10 cellular contexts compared by ENCODE assay signal in genomic region chr22:37331034-37331428, GRCh38. TPM values are rescaled to one million over a fixed set of nuclear protein-coding genes. Genes with fewer than 3 reads are reported as not detected.
DNase-seq lines count a peak whose midpoint lies in the region; ATAC-seq and TF ChIP-seq lines count a peak whose summit lies in the region.
"Had no signal": no experiment of that assay in that cellular context is flagged by ENCODE, and none has a peak within 500 bp of the region (broad histone marks: within the 10 kb centered on the region; RNA-seq: fewer than 3 reads in every experiment).

No MANE protein-coding gene starts in this region.

- peak overlapping the region; percentile 36 for H2BK12ac ChIP-seq in neuronal stem cell (ENCODE audit: low read length)

- H2AFZ ChIP-seq in GM23248 (no peak overlapping the region), PC-3 (ENCODE audit: low read length) (no peak overlapping the region), neuronal stem cell (ENCODE audit: low read length) (no peak overlapping the region)

- H4K20me1 ChIP-seq in GM23248 (ENCODE audit: insufficient read depth) (no peaks in the 10 kb centered on the region), PC-3 (ENCODE audit: low read length) (no peaks in the 10 kb centered on the region)

- no peak for TF ChIP-seq CTCF in PC-3 (conservative IDR thresholded peaks at IDR 0.05; ENCODE audit: low read depth, low read length)
- no peak for TF ChIP-seq CTCF in dorsolateral prefrontal cortex (IDR thresholded peaks at IDR 0.05 in 54 of 56, conservative IDR thresholded peaks at IDR 0.05 in 2 of 56; ENCODE audit: low read depth in 1 of 56, partially characterized antibody in 56 of 56)

- H3K36me3 ChIP-seq in GM23248 (ENCODE audit: low read depth) (no peaks in the 10 kb centered on the region), PC-3 (ENCODE audit: low read depth, low read length) (no peaks in the 10 kb centered on the region), neuronal stem cell (replicated peaks in 1 of 2; ENCODE audit: control insufficient read depth in 2 of 2, insufficient read depth in 2 of 2, low read length in 2 of 2) (no peaks in the 10 kb centered on the region)
- H3K36me3 ChIP-seq: sigmoid colon had no signal

- H3K4me1 ChIP-seq in GM23248 (ENCODE audit: insufficient read depth) (peaks cover 37% of the 10 kb centered on the region), PC-3 (ENCODE audit: insufficient read depth, low read length) (peaks cover 75% of the 10 kb centered on the region), neuronal stem cell (ENCODE audit: control insufficient read depth in 2 of 2, insufficient read depth in 1 of 2, low read depth in 1 of 2, low read length in 2 of 2) (peaks cover 6 to 14% of the 10 kb centered on the region in 2 donors)

- no peak overlapping the region for H2BK5ac ChIP-seq in neuronal stem cell (ENCODE audit: low read length)

- POLR2A ChIA-PET in PC-3 (lab: Charles Lee; ENCODE audit: unreplicated experiment), result interaction anchor here (0.6 kb wide), 1 partner anchor 232 kb away, joined by 6 read pairs; no protein-coding TSS in a partner anchor

- ATAC-seq in PC-3 (peak; percentile 21), HG02571 (IDR thresholded peaks at IDR 0.05; ENCODE audit: unreplicated experiment) (no peak), HG02884 (IDR thresholded peaks at IDR 0.05; ENCODE audit: unreplicated experiment) (no peak)

- H2AK5ac ChIP-seq in neuronal stem cell (ENCODE audit: low read depth, low read length), result peak overlapping the region; percentile 73

- DNase-seq in GM23248 (peak; percentile 76), PC-3 (peak; percentile 64), dorsolateral prefrontal cortex (peak in 7 of 10 donors; percentile 43 to 82 (median 63)), neuronal stem cell (ENCODE audit: low spot score) (no peak), OCI-M1 (lab: John Stamatoyannopoulos, UW) (no peak), SK-N-DZ (ENCODE audit: low spot score) (no peak)
- DNase-seq: activated naive CD4-positive, alpha-beta T cell treated with anti-CD3 and anti-CD28 coated beads, Interleukin-2, amount 50 U/mL, for 16 hours; sigmoid colon had no signal

- H3K4ac ChIP-seq in neuronal stem cell (ENCODE audit: low read length), result no peak overlapping the region

- no peak overlapping the region for H2BK15ac ChIP-seq in neuronal stem cell (ENCODE audit: low read length)

- no peak overlapping the region for H2BK120ac ChIP-seq in neuronal stem cell (ENCODE audit: low read depth, low read length)

- BruUV-seq in PC-3 (replicated peaks; lab: Mats Ljungman, UMichigan), result no TSS peak

- H3K9ac ChIP-seq in GM23248, result no peak overlapping the region
- H3K9ac ChIP-seq in PC-3 (ENCODE audit: low read length), result peak overlapping the region; percentile 85
- no peak overlapping the region for H3K9ac ChIP-seq in neuronal stem cell (ENCODE audit: low read depth, low read length, poor library complexity)

- no peak overlapping the region for H3K18ac ChIP-seq in neuronal stem cell (ENCODE audit: low read length)

- H3K4me3 ChIP-seq in GM23248, result no peak overlapping the region
- H3K4me3 ChIP-seq in PC-3 (ENCODE audit: low read length), result no peak overlapping the region
- no peak overlapping the region for H3K4me3 ChIP-seq in dorsolateral prefrontal cortex
- H3K4me3 ChIP-seq in neuronal stem cell (ENCODE audit: low read length in 2 of 2), result no peak overlapping the region
- H3K4me3 ChIP-seq: sigmoid colon had no signal

- H3K9me3 ChIP-seq in GM23248 (ENCODE audit: low read depth) (no peaks in the 10 kb centered on the region), PC-3 (ENCODE audit: low read length) (no peaks in the 10 kb centered on the region), neuronal stem cell (replicated peaks in 1 of 2; ENCODE audit: control insufficient read depth in 2 of 2, insufficient read depth in 1 of 2, low read depth in 1 of 2, low read length in 2 of 2) (no peaks in the 10 kb centered on the region)
- H3K9me3 ChIP-seq: sigmoid colon had no signal

- in situ Hi-C loops in GM23248 (cut with MboI), result no loop called here

- H3K79me2 ChIP-seq in GM23248 (ENCODE audit: insufficient read depth) (no peaks in the 10 kb centered on the region), PC-3 (ENCODE audit: low read length) (0 out of 2 replicates have a peak, but pooled peaks cover 3% of the 10 kb centered on the region)

- H4K8ac ChIP-seq in neuronal stem cell (ENCODE audit: low read depth, low read length), result no peak overlapping the region

- H3F3A ChIP-seq in GM23248 (ENCODE audit: insufficient read depth) (peaks cover 16% of the 10 kb centered on the region), PC-3 (ENCODE audit: low read length, unreplicated experiment) (no peaks in the 10 kb centered on the region)

- peaks cover 2% of the 10 kb centered on the region for H3K79me1 ChIP-seq in neuronal stem cell (ENCODE audit: low read depth, low read length)

- H3K9me2 ChIP-seq in GM23248 (ENCODE audit: insufficient read depth), result no peaks in the 10 kb centered on the region
- no peaks in the 10 kb centered on the region for H3K9me2 ChIP-seq in PC-3 (replicated peaks; ENCODE audit: low read length)

- no peak overlapping the region for H3K23ac ChIP-seq in neuronal stem cell (ENCODE audit: low read depth, low read length, poor library complexity)

- intact Hi-C loops in PC-3 (cut with micrococcal nuclease), result no loop called here
- intact Hi-C loops in dorsolateral prefrontal cortex (cut with DNase I), result no loop called here

- H4K91ac ChIP-seq in neuronal stem cell (ENCODE audit: low read depth, low read length, poor library complexity), result no peak overlapping the region

- WGBS in GM23248 (ENCODE audit: low coverage in 1 of 2, low lambda C conversion rate in 2 of 2, missing lambda C conversion rate in 2 of 2), 2 experiments, result 33 to 38% methylated on average over 4 to 7 of the region's 7 CpGs
- no CpG with 5 or more reads among the region's 7 CpGs for WGBS in neuronal stem cell (ENCODE audit: extremely low coverage in 2 of 2, insufficient read length in 2 of 2, insufficient replicate concordance in 1 of 2), 2 donors

- H3K27me3 ChIP-seq in GM23248 (replicated peaks; ENCODE audit: insufficient read depth) (no peaks in the 10 kb centered on the region), PC-3 (ENCODE audit: low read length) (no peaks in the 10 kb centered on the region), dorsolateral prefrontal cortex (peaks cover 0 to 63% (median 27%) of the 10 kb centered on the region in 45 donors), neuronal stem cell (ENCODE audit: control insufficient read depth in 3 of 3, insufficient read depth in 3 of 3, low read depth in 1 of 3, low read length in 3 of 3) (peaks cover 0 to 79% (median 28%) of the 10 kb centered on the region in 3 experiments)

- H3K14ac ChIP-seq in neuronal stem cell (ENCODE audit: low read length), result no peak overlapping the region

- H3K27ac ChIP-seq in GM23248, result no peak overlapping the region
- peak overlapping the region; percentile 100 for H3K27ac ChIP-seq in PC-3 (ENCODE audit: low read length)
- peak overlapping the region in 10 of 59 donors; percentile 4 to 71 (median 12) for H3K27ac ChIP-seq in dorsolateral prefrontal cortex
- H3K27ac ChIP-seq in neuronal stem cell (replicated peaks; ENCODE audit: low read length), result no peak overlapping the region
- H3K27ac ChIP-seq: sigmoid colon had no signal

- CTCF ChIA-PET in PC-3 (lab: Charles Lee), result no interaction called here

- H3K4me2 ChIP-seq in GM23248 (ENCODE audit: unreplicated experiment), result no peak overlapping the region
- H3K4me2 ChIP-seq in PC-3 (ENCODE audit: low read length), result peak overlapping the region; percentile 69
- no peak overlapping the region for H3K4me2 ChIP-seq in neuronal stem cell (ENCODE audit: insufficient read depth, low read length, poor library complexity, severe bottlenecking)

RNA-seq across cellular contexts. Expression of gene CYTH4, which starts 48.7 kb away (rescaled TPM):
- total RNA-seq in GM23248 (2014; rRNA removed; shearing (Covaris generic)), result not detected in 2 replicates
- not detected in 2 replicates for polyA plus RNA-seq in GM23248 (2016; fragmentation: Nextera tagmentation; extraction: Ambion mirVana)
- total RNA-seq in PC-3 (2014; rRNA removed), result 1.9 and 4.6 TPM in 2 replicates
- total RNA-seq in dorsolateral prefrontal cortex, result 10 to 100 TPM in 38 of 120 experiments, 1 to 10 TPM in 82; 1.1 to 29.9 (median 8.1) TPM
- not detected for polyA plus RNA-seq in neuronal stem cell (2013, experiment 1 of 2)
- not detected for polyA plus RNA-seq in neuronal stem cell (2013, experiment 2 of 2)
- polyA plus RNA-seq in SK-N-DZ (2014; cell fraction: cytosol; rRNA removed), result not detected in 2 replicates
- not detected in 2 replicates for polyA plus RNA-seq in SK-N-DZ (2014; cell fraction: nucleus; rRNA removed)

Comparison
In these comparisons a context has a peak if more than half of its experiments do, and no peak if none do; other contexts are left out.
1. DNase-seq: peak in GM23248 (single experiment), PC-3 (single experiment) and dorsolateral prefrontal cortex (7 of 10); none in neuronal stem cell (single experiment), OCI-M1 (single experiment) and SK-N-DZ (single experiment).